1 cellular context compared by ENCODE assay signal in the genomic region with DNA sequence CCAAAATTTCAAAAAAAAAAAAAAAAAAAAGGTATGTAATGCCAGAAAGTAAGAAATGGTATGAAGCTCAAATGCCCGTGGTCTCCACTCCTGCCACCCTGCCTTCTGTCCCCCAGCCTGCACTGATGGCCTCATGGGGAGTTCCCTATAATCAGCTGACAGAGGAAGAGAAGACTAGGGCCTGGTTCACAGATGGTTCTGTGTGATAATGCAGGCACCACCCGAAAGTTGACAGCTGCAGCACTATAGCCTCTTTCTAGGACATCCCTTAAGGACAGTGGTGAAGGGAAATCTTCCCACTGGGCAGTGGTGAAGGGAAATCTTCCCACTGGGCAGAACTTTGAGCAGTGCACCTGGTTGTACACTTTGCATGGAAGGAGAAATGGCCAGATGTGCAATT.
TF ChIP-seq lines count a peak whose summit lies in the region.
"Not testable (repeated sequence)": the region's sequence is repeated elsewhere in the genome, so short reads cannot be mapped to it uniquely, and the experiment has no call there.

No MANE protein-coding gene starts in this region.

TF ChIP-seq in K562, 482 proteins besides CTCF, POLR2A, EP300 and RAD21 (continued from another document):
- TF ChIP-seq, protein P1, sequence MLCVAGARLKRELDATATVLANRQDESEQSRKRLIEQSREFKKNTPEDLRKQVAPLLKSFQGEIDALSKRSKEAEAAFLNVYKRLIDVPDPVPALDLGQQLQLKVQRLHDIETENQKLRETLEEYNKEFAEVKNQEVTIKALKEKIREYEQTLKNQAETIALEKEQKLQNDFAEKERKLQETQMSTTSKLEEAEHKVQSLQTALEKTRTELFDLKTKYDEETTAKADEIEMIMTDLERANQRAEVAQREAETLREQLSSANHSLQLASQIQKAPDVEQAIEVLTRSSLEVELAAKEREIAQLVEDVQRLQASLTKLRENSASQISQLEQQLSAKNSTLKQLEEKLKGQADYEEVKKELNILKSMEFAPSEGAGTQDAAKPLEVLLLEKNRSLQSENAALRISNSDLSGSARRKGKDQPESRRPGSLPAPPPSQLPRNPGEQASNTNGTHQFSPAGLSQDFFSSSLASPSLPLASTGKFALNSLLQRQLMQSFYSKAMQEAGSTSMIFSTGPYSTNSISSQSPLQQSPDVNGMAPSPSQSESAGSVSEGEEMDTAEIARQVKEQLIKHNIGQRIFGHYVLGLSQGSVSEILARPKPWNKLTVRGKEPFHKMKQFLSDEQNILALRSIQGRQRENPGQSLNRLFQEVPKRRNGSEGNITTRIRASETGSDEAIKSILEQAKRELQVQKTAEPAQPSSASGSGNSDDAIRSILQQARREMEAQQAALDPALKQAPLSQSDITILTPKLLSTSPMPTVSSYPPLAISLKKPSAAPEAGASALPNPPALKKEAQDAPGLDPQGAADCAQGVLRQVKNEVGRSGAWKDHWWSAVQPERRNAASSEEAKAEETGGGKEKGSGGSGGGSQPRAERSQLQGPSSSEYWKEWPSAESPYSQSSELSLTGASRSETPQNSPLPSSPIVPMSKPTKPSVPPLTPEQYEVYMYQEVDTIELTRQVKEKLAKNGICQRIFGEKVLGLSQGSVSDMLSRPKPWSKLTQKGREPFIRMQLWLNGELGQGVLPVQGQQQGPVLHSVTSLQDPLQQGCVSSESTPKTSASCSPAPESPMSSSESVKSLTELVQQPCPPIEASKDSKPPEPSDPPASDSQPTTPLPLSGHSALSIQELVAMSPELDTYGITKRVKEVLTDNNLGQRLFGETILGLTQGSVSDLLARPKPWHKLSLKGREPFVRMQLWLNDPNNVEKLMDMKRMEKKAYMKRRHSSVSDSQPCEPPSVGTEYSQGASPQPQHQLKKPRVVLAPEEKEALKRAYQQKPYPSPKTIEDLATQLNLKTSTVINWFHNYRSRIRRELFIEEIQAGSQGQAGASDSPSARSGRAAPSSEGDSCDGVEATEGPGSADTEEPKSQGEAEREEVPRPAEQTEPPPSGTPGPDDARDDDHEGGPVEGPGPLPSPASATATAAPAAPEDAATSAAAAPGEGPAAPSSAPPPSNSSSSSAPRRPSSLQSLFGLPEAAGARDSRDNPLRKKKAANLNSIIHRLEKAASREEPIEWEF (CRISPR knock-in tag; IDR thresholded peaks at IDR 0.05) = 0 out of 2 replicates have a peak, but pooled peaks have one; percentile 35
- TF ChIP-seq TAL1 (IDR thresholded peaks at IDR 0.05) (peak; percentile 96), MECOM (CRISPR knock-in tag; IDR thresholded peaks at IDR 0.05) (0 out of 2 replicates have a peak, but pooled peaks have one; percentile 59), HDAC2 (IDR thresholded peaks at IDR 0.05) (peak; percentile 92; the same call in 1 of the 2 replicates), HDAC3 (IDR thresholded peaks at IDR 0.05; ENCODE audit: borderline replicate concordance, partially characterized antibody) (peak; percentile 87), NONO (IDR thresholded peaks at IDR 0.05; ENCODE audit: low read depth in 2 of 2, low read length in 1 of 2) (peak in 1 of 2 experiments; percentile 50; a peak in 1 of 4 replicates), RNF2 (IDR thresholded peaks at IDR 0.05) (peak; percentile 69)
- TF ChIP-seq, protein P2, sequence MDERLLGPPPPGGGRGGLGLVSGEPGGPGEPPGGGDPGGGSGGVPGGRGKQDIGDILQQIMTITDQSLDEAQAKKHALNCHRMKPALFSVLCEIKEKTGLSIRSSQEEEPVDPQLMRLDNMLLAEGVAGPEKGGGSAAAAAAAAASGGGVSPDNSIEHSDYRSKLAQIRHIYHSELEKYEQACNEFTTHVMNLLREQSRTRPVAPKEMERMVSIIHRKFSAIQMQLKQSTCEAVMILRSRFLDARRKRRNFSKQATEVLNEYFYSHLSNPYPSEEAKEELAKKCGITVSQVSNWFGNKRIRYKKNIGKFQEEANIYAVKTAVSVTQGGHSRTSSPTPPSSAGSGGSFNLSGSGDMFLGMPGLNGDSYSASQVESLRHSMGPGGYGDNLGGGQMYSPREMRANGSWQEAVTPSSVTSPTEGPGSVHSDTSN (CRISPR knock-in tag; IDR thresholded peaks at IDR 0.05; ENCODE audit: low read depth) = not testable (repeated sequence)
- TF ChIP-seq, protein P2 (tag; conservative IDR thresholded peaks at IDR 0.05; ENCODE audit: low read depth) = peak; percentile 57
- TF ChIP-seq, protein P3, sequence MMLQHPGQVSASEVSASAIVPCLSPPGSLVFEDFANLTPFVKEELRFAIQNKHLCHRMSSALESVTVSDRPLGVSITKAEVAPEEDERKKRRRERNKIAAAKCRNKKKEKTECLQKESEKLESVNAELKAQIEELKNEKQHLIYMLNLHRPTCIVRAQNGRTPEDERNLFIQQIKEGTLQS (IDR thresholded peaks at IDR 0.05) = 0 out of 2 replicates have a peak, but pooled peaks have one; percentile 39
- TF ChIP-seq, protein P3 (CRISPR knock-in tag; conservative IDR thresholded peaks at IDR 0.05) = not testable (repeated sequence)
